Comparison of ENCODE assay signal across 19 cellular contexts in the genomic region with DNA sequence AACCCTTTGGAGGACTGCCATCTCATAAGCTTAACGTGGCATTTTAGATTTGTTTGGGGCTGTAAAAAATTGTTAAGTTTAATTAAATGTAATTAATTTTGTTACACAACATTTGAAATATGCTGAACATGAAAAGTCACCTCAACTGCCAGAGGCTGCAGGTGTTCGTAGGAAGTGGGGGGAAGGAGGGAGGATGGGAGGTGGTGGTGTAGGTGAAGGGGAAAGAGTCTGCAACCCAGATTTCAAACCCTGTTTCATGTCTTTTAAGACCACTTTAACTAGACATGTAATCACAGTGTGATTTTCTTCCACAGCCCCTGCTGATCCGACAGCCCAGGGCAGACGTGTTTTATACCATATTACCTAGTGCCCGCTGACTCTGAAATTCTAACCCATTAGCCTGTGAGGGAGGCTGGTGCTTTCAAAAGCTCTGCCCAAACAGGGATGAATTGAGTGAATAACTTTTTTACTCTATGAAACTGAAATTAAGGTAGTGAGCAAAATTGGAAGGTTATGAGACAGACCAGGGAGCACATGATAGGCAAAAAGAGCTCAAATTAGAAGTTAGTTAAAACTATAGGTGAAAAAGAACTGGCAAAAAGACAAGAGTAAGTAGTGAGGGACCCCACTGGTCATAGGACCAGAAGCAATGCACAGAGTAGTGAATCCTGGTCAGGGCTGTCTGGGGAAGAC.
"Had no signal": no experiment of that assay in that cellular context is flagged by ENCODE, and none has a peak within 500 bp of the region (broad histone marks: within the 10 kb centered on the region; RNA-seq: fewer than 3 reads in every experiment).

No MANE protein-coding gene starts in this region.

- H3K9me3 ChIP-seq: thyroid gland had no signal

- H3K4me3 Mint-ChIP-seq: activated CD4-positive, alpha-beta T cell treated with anti-CD3 and anti-CD28 coated beads, Interleukin-2, amount 10 ng/mL, durations not matched to agents 7 days and 5 days; activated CD8-positive, alpha-beta T cell treated with anti-CD3 and anti-CD28 coated beads, Interleukin-2, amount 10 ng/mL, durations not matched to agents 7 days and 5 days; activated naive CD8-positive, alpha-beta T cell treated with anti-CD3 and anti-CD28 coated beads for 36 hours; nephron had no signal

- H2AFZ ChIP-seq: parathyroid adenoma had no signal

- FAIRE-seq: frontal cortex had no signal

- H3K4me1 Mint-ChIP-seq: activated naive CD8-positive, alpha-beta T cell treated with anti-CD3 and anti-CD28 coated beads for 36 hours had no signal

- H3K27ac ChIP-seq: coronary artery, esophagus muscularis mucosa, parathyroid adenoma, thyroid gland had no signal

- H3K9ac ChIP-seq: parathyroid adenoma had no signal

- H3K27me3 ChIP-seq: esophagus muscularis mucosa, thyroid gland had no signal

- H3K79me2 ChIP-seq: parathyroid adenoma had no signal

- H3K27ac Mint-ChIP-seq: activated CD4-positive, alpha-beta T cell treated with anti-CD3 and anti-CD28 coated beads, Interleukin-2, amount 10 ng/mL, durations not matched to agents 7 days and 5 days; activated CD8-positive, alpha-beta T cell treated with anti-CD3 and anti-CD28 coated beads, Interleukin-2, amount 10 ng/mL, durations not matched to agents 7 days and 5 days; activated naive CD8-positive, alpha-beta T cell treated with anti-CD3 and anti-CD28 coated beads for 36 hours; activated T-helper 2 cell treated with anti-CD3 and anti-CD28 coated beads, Interferon-gamma antibody, Interleukin-2, Interleukin-4, amounts not matched to agents 10 μg/mL and 5 μg/mL and 100 μg/mL, durations not matched to agents 14 hours and 24 hours and 36 hours; nephron had no signal

- DNase-seq: activated CD4-positive, alpha-beta T cell treated with anti-CD3 and anti-CD28 coated beads, Interleukin-2, amount 10 ng/mL, durations not matched to agents 7 days and 5 days; activated CD8-positive, alpha-beta T cell treated with anti-CD3 and anti-CD28 coated beads, Interleukin-2, amount 10 ng/mL, durations not matched to agents 7 days and 5 days; activated naive CD4-positive, alpha-beta T cell treated with Interleukin-2 at 50 U/mL for 16 hours; activated naive CD8-positive, alpha-beta T cell treated with anti-CD3 and anti-CD28 coated beads for 36 hours; amniotic stem cell; glutamatergic neuron; hippocampal formation; kidney glomerular epithelial cell; mesenchymal stem cell; right cardiac atrium; stimulated activated CD4-positive, alpha-beta T cell treated with anti-CD3 and anti-CD28 coated beads, Interleukin-4, amount 100 ng/mL, for 4 hours; stimulated activated naive CD8-positive, alpha-beta T cell treated with anti-CD3 and anti-CD28 coated beads, Interleukin-15, Interleukin-2, amounts not matched to agents 100 U/mL and 50 U/mL, for 24 hours; thyroid gland had no signal

- H3K4me3 ChIP-seq: coronary artery, esophagus muscularis mucosa, thyroid gland had no signal

- ATAC-seq: activated CD8-positive, alpha-beta T cell treated with anti-CD3 and anti-CD28 coated beads, Interleukin-2, amount 10 ng/mL, durations not matched to agents 7 days and 5 days; right cardiac atrium; stimulated activated naive CD8-positive, alpha-beta T cell treated with anti-CD3 and anti-CD28 coated beads, Interleukin-15, Interleukin-2, amounts not matched to agents 100 U/mL and 50 U/mL, for 24 hours had no signal

- H3K4me1 ChIP-seq: esophagus muscularis mucosa, parathyroid adenoma, thyroid gland had no signal

- H3K27me3 Mint-ChIP-seq: activated CD4-positive, alpha-beta T cell treated with anti-CD3 and anti-CD28 coated beads, Interleukin-2, amount 10 ng/mL, durations not matched to agents 7 days and 5 days; activated naive CD8-positive, alpha-beta T cell treated with anti-CD3 and anti-CD28 coated beads for 36 hours had no signal
